In genomic region chr10:29841724-29842649, GRCh38 we compare ENCODE assay signal across 9 cellular contexts.
DNase-seq lines count a peak whose midpoint lies in the region; ATAC-seq and TF ChIP-seq lines count a peak whose summit lies in the region.
"Had no signal": no experiment of that assay in that cellular context is flagged by ENCODE, and none has a peak within 500 bp of the region (broad histone marks: within the 10 kb centered on the region; RNA-seq: fewer than 3 reads in every experiment).

No MANE protein-coding gene starts in this region.

- H3K4me1 ChIP-seq in left ventricle myocardium inferior (peaks cover 54% of the 10 kb centered on the region), stomach (peaks cover 0 to 35% (median 12%) of the 10 kb centered on the region in 4 donors)

- H3K27ac ChIP-seq in left ventricle myocardium inferior (replicated peaks) (peak overlapping the region; percentile 91), stomach (peak overlapping the region in 4 of 5 donors; percentile 61 to 91 (median 76))

- intact Hi-C loops in left ventricle myocardium inferior (cut with micrococcal nuclease), result no loop called here
- intact Hi-C loops in stomach (cut with DNase I; ENCODE audit: low total_unique reads), result no loop called here

- H3K4me3 ChIP-seq in LNCaP clone FGC (ENCODE audit: low read depth, low read length) (no peak overlapping the region), left ventricle myocardium inferior (peak overlapping the region; percentile 60), stomach (peak overlapping the region in 1 of 4 donors; percentile 4)

- H3K36me3 ChIP-seq in left ventricle myocardium inferior (no peaks in the 10 kb centered on the region), stomach (no peaks in the 10 kb centered on the region)

- H3K9me3 ChIP-seq in left ventricle myocardium inferior (replicated peaks) (peaks cover 11% of the 10 kb centered on the region), stomach (peaks cover 0 to 7% (median 0%) of the 10 kb centered on the region in 4 donors)

- DNase-seq in LNCaP clone FGC (ENCODE audit: low read depth), result peak; percentile 69
- DNase-seq in SHP77 (lab: John Stamatoyannopoulos, UW), result peak; percentile 97
- peak; percentile 70 for DNase-seq in left ventricle myocardium inferior
- peak; percentile 54 for DNase-seq in stomach
- no peak for DNase-seq in hepatic stellate cell (ENCODE audit: low spot score)
- no peak for DNase-seq in GF-D8 (lab: John Stamatoyannopoulos, UW)
- no peak for DNase-seq in H4 (ENCODE audit: low spot score)
- DNase-seq: activated T-cell treated with anti-CD3 and anti-CD28 coated beads, Interleukin-2, amount 50 U/mL, for 4 hours had no signal

- peak; percentile 83 for TF ChIP-seq EP300 in stomach (IDR thresholded peaks at IDR 0.05)

- 61 to 72% (median 66%) methylated on average over 15 to 16 of the region's 16 CpGs for WGBS in stomach, 5 donors

- no peak for ATAC-seq in GM19035 (IDR thresholded peaks at IDR 0.05; ENCODE audit: unreplicated experiment)
- ATAC-seq: activated T-cell treated with anti-CD3 and anti-CD28 coated beads, Interleukin-2, amount 50 U/mL, for 4 hours had no signal

- no peak for TF ChIP-seq POLR2A in stomach (IDR thresholded peaks at IDR 0.05)

- H3K27me3 ChIP-seq in left ventricle myocardium inferior (ENCODE audit: low read depth) (no peaks in the 10 kb centered on the region), stomach (no peaks in the 10 kb centered on the region)

- TF ChIP-seq CTCF in LNCaP clone FGC (IDR thresholded peaks at IDR 0.05; ENCODE audit: control insufficient read depth, extremely low read depth, insufficient read depth) (no peak), left ventricle myocardium inferior (IDR thresholded peaks at IDR 0.05; ENCODE audit: borderline replicate concordance) (no peak), stomach (IDR thresholded peaks at IDR 0.05) (no peak)

Comparison
In these comparisons a context has a peak if more than half of its experiments do, and no peak if none do; other contexts are left out.
1. DNase-seq: peak in LNCaP clone FGC (single experiment), SHP77 (2 of 2), left ventricle myocardium inferior (single experiment) and stomach (single experiment); none in hepatic stellate cell (single experiment), GF-D8 (single experiment) and H4 (single experiment).